In genomic region chr4:19152264-19152663, GRCh38 we compare ENCODE assay signal across 15 cellular contexts.
"Had no signal": no experiment of that assay in that cellular context is flagged by ENCODE, and none has a peak within 500 bp of the region (broad histone marks: within the 10 kb centered on the region; RNA-seq: fewer than 3 reads in every experiment).

No MANE protein-coding gene starts in this region.

- H3K4me3 Mint-ChIP-seq: naive B cell, nephron, type B pancreatic cell had no signal

- H3K4me3 ChIP-seq: coronary artery, dorsolateral prefrontal cortex had no signal

- H3K27ac ChIP-seq: coronary artery, dorsolateral prefrontal cortex had no signal

- H3K27me3 Mint-ChIP-seq: naive B cell, type B pancreatic cell had no signal

- DNase-seq: dorsolateral prefrontal cortex; effector CD8-positive, alpha-beta T cell; foreskin melanocyte; head of caudate nucleus; hippocampal formation; left colon; mesendoderm; naive B cell; right cardiac atrium; small intestine; stimulated activated CD4-positive, alpha-beta T cell treated with anti-CD3 and anti-CD28 coated beads, Interleukin-12 subunit alpha, Interleukin-12 subunit beta, amount 100 ng/mL, for 4 hours; stimulated activated naive CD4-positive, alpha-beta T cell treated with Interleukin-2 at 50 U/mL for 16 hours had no signal

- H3K27ac Mint-ChIP-seq: nephron, type B pancreatic cell had no signal

- H3K27me3 ChIP-seq: dorsolateral prefrontal cortex had no signal

- H3K4me1 Mint-ChIP-seq: naive B cell, nephron had no signal

- ATAC-seq: left colon, right cardiac atrium had no signal
